ENCODE assay signal across 23 cellular contexts in the genomic region with DNA sequence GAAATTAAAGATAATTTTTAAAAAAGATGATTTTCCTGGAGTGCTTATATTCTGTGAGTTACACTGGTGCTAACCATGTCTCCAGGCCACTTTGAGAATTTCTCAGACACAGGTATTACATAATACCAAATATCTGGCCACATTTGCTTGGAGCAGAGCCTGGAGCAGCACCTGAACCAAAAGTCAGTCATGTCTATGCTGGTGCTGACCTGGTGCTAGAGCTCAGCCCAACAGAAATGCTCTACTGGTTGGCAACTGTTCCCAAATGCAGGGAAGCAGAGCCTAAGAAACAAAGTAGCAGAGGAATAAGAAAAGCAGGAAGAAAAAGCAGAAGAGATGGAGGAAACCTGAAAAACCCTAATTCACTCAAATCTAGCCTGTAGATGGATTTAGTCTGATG.
"Had no signal": no experiment of that assay in that cellular context is flagged by ENCODE, and none has a peak within 500 bp of the region (broad histone marks: within the 10 kb centered on the region; RNA-seq: fewer than 3 reads in every experiment).

No MANE protein-coding gene starts in this region.

- H3K36me3 ChIP-seq: sigmoid colon, stomach, suprapubic skin, transverse colon, uterus, WERI-Rb-1 had no signal

- ATAC-seq: activated CD8-positive, alpha-beta T cell treated with anti-CD3 and anti-CD28 coated beads, Interleukin-2, amount 10 ng/mL, durations not matched to agents 7 days and 5 days; activated naive CD8-positive, alpha-beta T cell treated with anti-CD3 and anti-CD28 coated beads, Interleukin-2, amount 50 U/mL, for 24 hours; left cardiac atrium; stimulated activated memory B cell treated with anti-CD40 and anti-IgM and Interleukin-4, amounts not matched to agents 10 μg/mL and 1 μg/mL and 100 μg/mL, for 72 hours had no signal

- H3K4me2 ChIP-seq: hepatocyte, smooth muscle cell had no signal

- H3K27ac ChIP-seq: hepatocyte, sigmoid colon, stomach, suprapubic skin, transverse colon, uterus, WERI-Rb-1 had no signal

- DNase-seq: activated CD4-positive, alpha-beta T cell treated with anti-CD3 and anti-CD28 coated beads for 1 hour; activated CD4-positive, alpha-beta T cell treated with anti-CD3 and anti-CD28 coated beads, Interleukin-2, amount 50 U/mL, for 1 hour; activated CD8-positive, alpha-beta T cell treated with anti-CD3 and anti-CD28 coated beads, Interleukin-2, amount 10 ng/mL, durations not matched to agents 7 days and 5 days; activated gamma-delta T cell; activated naive CD4-positive, alpha-beta T cell treated with anti-CD3 and anti-CD28 coated beads, Interleukin-2, amount 50 U/mL, for 16 hours; activated naive CD8-positive, alpha-beta T cell treated with anti-CD3 and anti-CD28 coated beads, Interleukin-2, amount 50 U/mL, for 24 hours; effector CD4-positive, alpha-beta T cell; foreskin melanocyte; glutamatergic neuron; left cardiac atrium; naive B cell; nucleus accumbens; posterior cingulate gyrus; sigmoid colon; stimulated activated CD4-positive, alpha-beta T cell treated with anti-CD3 and anti-CD28 coated beads, Interleukin-15, amount 100 ng/mL, for 24 hours; stomach; transverse colon; uterus; WERI-Rb-1 had no signal

- H3K79me2 ChIP-seq: hepatocyte had no signal

- H3K4me1 ChIP-seq: sigmoid colon, stomach, transverse colon, uterus had no signal

- H3K4me3 ChIP-seq: hepatocyte, sigmoid colon, smooth muscle cell, stomach, suprapubic skin, transverse colon, uterus had no signal

- H3K9me3 ChIP-seq: stomach, suprapubic skin, transverse colon, uterus had no signal

- H2AFZ ChIP-seq: hepatocyte had no signal

- H3K27me3 ChIP-seq: hepatocyte, sigmoid colon, stomach, suprapubic skin, transverse colon, uterus had no signal
